8 cellular contexts compared by ENCODE assay signal in genomic region chr4:182143086-182143821, GRCh38.
DNase-seq lines count a peak whose midpoint lies in the region; TF ChIP-seq lines count a peak whose summit lies in the region.

No MANE protein-coding gene starts in this region.

- H3K4me1 ChIP-seq in HUES48 (ENCODE audit: control insufficient read depth, insufficient read depth, low read length) (peaks cover 50% of the 10 kb centered on the region), muscle layer of duodenum (ENCODE audit: control insufficient read depth in 1 of 2, insufficient read depth in 2 of 2, low read length in 2 of 2) (peaks cover 0 to 16% of the 10 kb centered on the region in 2 donors)

- POLR2A ChIA-PET in AG04449 (lab: Yijun Ruan, JAX) = interaction anchor here (0.6 to 0.9 kb wide), 2 partner anchors 46 to 184 kb away, joined by 3 to 5 read pairs; no protein-coding TSS in a partner anchor

- H3K27me3 ChIP-seq in HUES48 (ENCODE audit: control insufficient read depth, insufficient read depth, low read length) (peaks cover 34% of the 10 kb centered on the region), dorsolateral prefrontal cortex (peaks cover 0 to 100% (median 81%) of the 10 kb centered on the region in 45 donors), muscle layer of duodenum (ENCODE audit: low read depth, low read length) (peaks cover 10% of the 10 kb centered on the region)

- TF ChIP-seq CTCF in AG04449 (IDR thresholded peaks at IDR 0.05; ENCODE audit: insufficient read depth, low read length, missing control alignments) = no peak
- no peak for TF ChIP-seq CTCF in dorsolateral prefrontal cortex (IDR thresholded peaks at IDR 0.05 in 54 of 56, conservative IDR thresholded peaks at IDR 0.05 in 2 of 56; ENCODE audit: low read depth in 1 of 56, partially characterized antibody in 56 of 56)

- H3K9ac ChIP-seq in HUES48 (ENCODE audit: low read depth, low read length) = peak overlapping the region; percentile 82

- H3K9me3 ChIP-seq in HUES48 (ENCODE audit: control insufficient read depth, insufficient read depth, low read length) (no peaks in the 10 kb centered on the region), muscle layer of duodenum (ENCODE audit: control insufficient read depth in 1 of 2, low read length in 2 of 2) (no peaks in the 10 kb centered on the region)

- CTCF ChIA-PET in AG04449 (lab: Yijun Ruan, JAX) = interaction anchor here (1.0 to 1.3 kb wide), 3 partner anchors 8 to 31 kb away, joined by 3 to 9 read pairs (median 3); no protein-coding TSS in a partner anchor

- intact Hi-C loops in dorsolateral prefrontal cortex (cut with DNase I) = no loop called here

- DNase-seq in AG04449 (ENCODE audit: low read depth, low spot score) (no peak), dorsolateral prefrontal cortex (peak in 1 of 10 donors; percentile 6), NCI-H526 (lab: John Stamatoyannopoulos, UW) (no peak), NCI-H1417 (lab: John Stamatoyannopoulos, UW) (no peak)
- no peak for DNase-seq in stimulated activated CD4-positive, alpha-beta T cell treated with anti-CD3 and anti-CD28 coated beads, Interleukin-4, amount 100 ng/mL, for 24 hours
- DNase-seq in stimulated activated naive CD4-positive, alpha-beta T cell (lab: John Stamatoyannopoulos, UW) = no peak

- peak overlapping the region; percentile 95 for H3K27ac ChIP-seq in HUES48 (ENCODE audit: low read depth, low read length)
- H3K27ac ChIP-seq in dorsolateral prefrontal cortex = no peak overlapping the region
- H3K27ac ChIP-seq in muscle layer of duodenum (ENCODE audit: low read length) = no peak overlapping the region

- H3K4me3 ChIP-seq in AG04449 (ENCODE audit: low read depth, low read length) (peak overlapping the region; percentile 78), HUES48 (ENCODE audit: low read depth, low read length) (peak overlapping the region; percentile 93), dorsolateral prefrontal cortex (peak overlapping the region; percentile 39 to 78 (median 61)), muscle layer of duodenum (ENCODE audit: low read depth in 1 of 2, low read length in 2 of 2) (peak overlapping the region; percentile 72 to 81)

- H3K36me3 ChIP-seq in HUES48 (ENCODE audit: control insufficient read depth, insufficient read depth, low read length) (no peaks in the 10 kb centered on the region), muscle layer of duodenum (ENCODE audit: control insufficient read depth in 1 of 2, insufficient read depth in 2 of 2, low read length in 2 of 2) (no peaks in the 10 kb centered on the region)
